Comparison of ENCODE assay signal across 20 cellular contexts in genomic region chr1:50846224-50846839, GRCh38.
DNase-seq lines count a peak whose midpoint lies in the region; ATAC-seq, FAIRE-seq and TF ChIP-seq lines count a peak whose summit lies in the region.
"Had no signal": no experiment of that assay in that cellular context is flagged by ENCODE, and none has a peak within 500 bp of the region (broad histone marks: within the 10 kb centered on the region; RNA-seq: fewer than 3 reads in every experiment).

No MANE protein-coding gene starts in this region.

- peak; percentile 86 for FAIRE-seq in D721Med (lab: Jason Lieb, UNC)
- no peak for FAIRE-seq in K562 (lab: Jason Lieb, UNC)
- FAIRE-seq: GM18507 had no signal

- no peak overlapping the region for H2AFZ ChIP-seq in K562 (ENCODE audit: low read depth, low read length)

- POLR2A ChIA-PET in K562 (lab: Yijun Ruan, JAX) = no interaction called here

- TF ChIP-seq EP300 in K562 (IDR thresholded peaks at IDR 0.05; ENCODE audit: low read length) = no peak

- H3K27me3 Mint-ChIP-seq in endothelial cell (ENCODE audit: unreplicated experiment) = peaks cover 4% of the 10 kb centered on the region
- H3K27me3 Mint-ChIP-seq: IgD-negative memory B cell had no signal

- 93% methylated on average over 20 of the region's 20 CpGs for WGBS in K562 (ENCODE audit: insufficient coverage, low coverage, missing lambda C conversion rate)

- H3K4me1 Mint-ChIP-seq in endothelial cell (ENCODE audit: unreplicated experiment) = no peaks in the 10 kb centered on the region

- no peak for TF ChIP-seq RAD21 in K562 (CRISPR knock-in tag; conservative IDR thresholded peaks at IDR 0.05 in 1 of 2, IDR thresholded peaks at IDR 0.05 in 1 of 2)

- no peak overlapping the region for H3K4me3 ChIP-seq in K562
- H3K4me3 ChIP-seq in mucosa of descending colon = no peak overlapping the region
- H3K4me3 ChIP-seq in effector memory CD4-positive, alpha-beta T cell (ENCODE audit: insufficient read depth, low read depth, low read length, poor library complexity, severe bottlenecking) = no peak overlapping the region
- H3K4me3 ChIP-seq: SK-N-MC had no signal

- no peaks in the 10 kb centered on the region for H3K9me1 ChIP-seq in K562 (ENCODE audit: control insufficient read depth, insufficient read depth, low read length)

- peaks cover 0 to 3% of the 10 kb centered on the region in 2 experiments; a peak in 2 of 5 replicates for H3K4me1 ChIP-seq in K562 (replicated peaks in 1 of 2; ENCODE audit: control insufficient read depth in 2 of 2, insufficient read depth in 2 of 2, low read length in 2 of 2)
- peaks cover 12% of the 10 kb centered on the region for H3K4me1 ChIP-seq in mucosa of descending colon (ENCODE audit: low read depth)
- H3K4me1 ChIP-seq in effector memory CD4-positive, alpha-beta T cell (ENCODE audit: control insufficient read depth, insufficient read depth, low read length, poor library complexity, severe bottlenecking) = no peaks in the 10 kb centered on the region

- H3K4me2 ChIP-seq in K562 (ENCODE audit: insufficient read depth, low read length) = no peak overlapping the region

- H3K27me3 ChIP-seq in K562 (ENCODE audit: control insufficient read depth in 2 of 2, insufficient read depth in 2 of 2, low read length in 2 of 2) = no peaks in the 10 kb centered on the region
- no peaks in the 10 kb centered on the region for H3K27me3 ChIP-seq in effector memory CD4-positive, alpha-beta T cell (replicated peaks; ENCODE audit: control insufficient read depth, insufficient read depth, low read length, poor library complexity, severe bottlenecking)

- H3K36me3 ChIP-seq in K562 (ENCODE audit: control insufficient read depth, insufficient read depth, low read length) (no peaks in the 10 kb centered on the region; the same call in 2 of the 3 replicates), mucosa of descending colon (ENCODE audit: low read depth) (no peaks in the 10 kb centered on the region)
- no peaks in the 10 kb centered on the region for H3K36me3 ChIP-seq in effector memory CD4-positive, alpha-beta T cell (ENCODE audit: control insufficient read depth, insufficient read depth, low read length)

- H3K9me3 Mint-ChIP-seq in endothelial cell (ENCODE audit: unreplicated experiment) = no peaks in the 10 kb centered on the region

- no peak overlapping the region for H3K27ac Mint-ChIP-seq in endothelial cell (ENCODE audit: unreplicated experiment)
- H3K27ac Mint-ChIP-seq: IgD-negative memory B cell had no signal

- H3K4me3 Mint-ChIP-seq in endothelial cell (ENCODE audit: unreplicated experiment) = no peak overlapping the region
- H3K4me3 Mint-ChIP-seq: IgD-negative memory B cell had no signal

- no peaks in the 10 kb centered on the region for H4K20me1 ChIP-seq in K562 (replicated peaks; ENCODE audit: control insufficient read depth, insufficient read depth, low read length)

- in situ Hi-C loops in KBM-7 (cut with MboI; ENCODE audit: low pct_unique_long_range_greater_than_20kb, low sequenced_read_pairs) (no loop called here), K562 (cut with MboI) (no loop called here)

- no peak for DNase-seq in D721Med (ENCODE audit: insufficient read length, low spot score)
- peak; percentile 27 for DNase-seq in KBM-7
- no peak for DNase-seq in K562 (ENCODE audit: extremely low read depth in 1 of 4, low spot score in 3 of 4)
- peak; percentile 18 to 53 (median 34) for DNase-seq in mucosa of descending colon
- DNase-seq in effector memory CD4-positive, alpha-beta T cell = no peak
- DNase-seq in endothelial cell (ENCODE audit: low spot score) = no peak
- DNase-seq in UCSD-AML1 (lab: John Stamatoyannopoulos, UW; ENCODE audit: unreplicated experiment) = no peak
- DNase-seq: ACHN, DMS153, NCI-H1417 treated with DMSO at 0.1 percent for 48 hours, NCI-H2029, NCI-H2171, NCI-H526 had no signal

- BruUV-seq in K562 (replicated peaks; lab: Mats Ljungman, UMichigan) = no TSS peak

- CTCF ChIA-PET in K562 (lab: Yijun Ruan, JAX; ENCODE audit: low intra/inter-chr PET ratio) = no interaction called here

- H3K79me2 ChIP-seq in K562 (ENCODE audit: control insufficient read depth, insufficient read depth, low read length) = peaks cover 84% of the 10 kb centered on the region

- intact Hi-C loops in K562 (cut with micrococcal nuclease) (no loop called here), mucosa of descending colon (cut with DNase I, micrococcal nuclease) (no loop called here)

- TF ChIP-seq POLR2A in K562 (conservative IDR thresholded peaks at IDR 0.05) = no peak

- no peak overlapping the region for H3K9ac ChIP-seq in K562 (ENCODE audit: insufficient read depth in 1 of 2, low read depth in 2 of 2, low read length in 2 of 2)

- TF ChIP-seq CTCF in D721Med (IDR thresholded peaks at IDR 0.05; ENCODE audit: insufficient read depth, missing control alignments) (no peak), K562 (IDR thresholded peaks at IDR 0.05 in 2 of 3, conservative IDR thresholded peaks at IDR 0.05 in 1 of 3; ENCODE audit: insufficient read depth in 2 of 3, low read depth in 1 of 3, low read length in 3 of 3) (no peak), mucosa of descending colon (IDR thresholded peaks at IDR 0.05) (no peak), endothelial cell (IDR thresholded peaks at IDR 0.05; ENCODE audit: unreplicated experiment) (no peak)

- ATAC-seq in K562 (no peak), mucosa of descending colon (peak; percentile 55), GM21528 (IDR thresholded peaks at IDR 0.05; ENCODE audit: low FRiP score, unreplicated experiment) (no peak)
- ATAC-seq: Panc1 had no signal

- H3K9me3 ChIP-seq in K562 (replicated peaks; ENCODE audit: control insufficient read depth, insufficient read depth, low read depth, low read length) (no peaks in the 10 kb centered on the region), mucosa of descending colon (no peaks in the 10 kb centered on the region)
- H3K9me3 ChIP-seq in effector memory CD4-positive, alpha-beta T cell (ENCODE audit: control insufficient read depth, low read length) = no peaks in the 10 kb centered on the region

- no peaks in the 10 kb centered on the region for H3K36me3 Mint-ChIP-seq in endothelial cell (ENCODE audit: low read depth, unreplicated experiment)

- no peak overlapping the region for H3K27ac ChIP-seq in K562 (ENCODE audit: extremely low read depth, low read depth, low read length)
- H3K27ac ChIP-seq in effector memory CD4-positive, alpha-beta T cell (ENCODE audit: insufficient read depth, low read length, poor library complexity, severe bottlenecking) = no peak overlapping the region
- H3K27ac ChIP-seq: C4-2B, HL-60, SK-N-MC had no signal

TF ChIP-seq in K562, 482 proteins besides CTCF, POLR2A, EP300 and RAD21:
- TF ChIP-seq POLR2G (IDR thresholded peaks at IDR 0.05; ENCODE audit: low read depth, low read length) (0 out of 2 replicates have a peak, but pooled peaks have one; percentile 18), NR2C2 (CRISPR knock-in tag; IDR thresholded peaks at IDR 0.05) (no peak), NR2C2 (tag; IDR thresholded peaks at IDR 0.05) (no peak), RBM34 (IDR thresholded peaks at IDR 0.05; ENCODE audit: borderline replicate concordance, insufficient read depth, low read length) (no peak), NEUROD1 (IDR thresholded peaks at IDR 0.05; ENCODE audit: borderline replicate concordance, low read depth, low read length, partially characterized antibody) (no peak), ZNF436 (CRISPR knock-in tag; IDR thresholded peaks at IDR 0.05) (no peak), TARDBP (IDR thresholded peaks at IDR 0.05) (no peak)

Comparison
In these comparisons a context has a peak if more than half of its experiments do, and no peak if none do; other contexts are left out.
1. DNase-seq: peak in KBM-7 (single experiment) and mucosa of descending colon (3 of 3); none in D721Med (single experiment), K562 (0 of 4), effector memory CD4-positive, alpha-beta T cell (0 of 3), endothelial cell (single experiment) and UCSD-AML1 (single experiment).